In the genomic region with DNA sequence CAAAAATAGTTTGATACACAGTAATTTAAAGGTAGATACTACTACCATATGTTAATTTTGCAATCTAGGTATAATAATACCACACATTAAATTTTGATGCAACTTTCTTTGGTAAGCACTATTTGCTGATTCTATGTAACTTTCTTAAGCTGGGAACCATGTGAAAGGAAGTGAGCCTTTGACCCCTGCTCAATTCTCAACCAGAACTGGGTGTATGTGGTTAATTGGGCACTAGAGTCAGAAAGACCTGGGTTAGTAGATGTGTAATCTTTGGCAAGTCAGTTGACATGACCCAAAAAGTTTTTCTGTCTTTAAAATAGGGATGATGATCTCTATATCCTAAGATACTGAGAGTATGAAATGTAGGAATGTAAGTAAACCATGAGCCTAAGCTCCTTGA, we compare ENCODE assay signal across 1 cellular context.
TF ChIP-seq lines count a peak whose summit lies in the region.

No MANE protein-coding gene starts in this region.

TF ChIP-seq in GM23338, 12 proteins besides CTCF, POLR2A, EP300 and RAD21 (continued from another document):
- TF ChIP-seq, protein P1, sequence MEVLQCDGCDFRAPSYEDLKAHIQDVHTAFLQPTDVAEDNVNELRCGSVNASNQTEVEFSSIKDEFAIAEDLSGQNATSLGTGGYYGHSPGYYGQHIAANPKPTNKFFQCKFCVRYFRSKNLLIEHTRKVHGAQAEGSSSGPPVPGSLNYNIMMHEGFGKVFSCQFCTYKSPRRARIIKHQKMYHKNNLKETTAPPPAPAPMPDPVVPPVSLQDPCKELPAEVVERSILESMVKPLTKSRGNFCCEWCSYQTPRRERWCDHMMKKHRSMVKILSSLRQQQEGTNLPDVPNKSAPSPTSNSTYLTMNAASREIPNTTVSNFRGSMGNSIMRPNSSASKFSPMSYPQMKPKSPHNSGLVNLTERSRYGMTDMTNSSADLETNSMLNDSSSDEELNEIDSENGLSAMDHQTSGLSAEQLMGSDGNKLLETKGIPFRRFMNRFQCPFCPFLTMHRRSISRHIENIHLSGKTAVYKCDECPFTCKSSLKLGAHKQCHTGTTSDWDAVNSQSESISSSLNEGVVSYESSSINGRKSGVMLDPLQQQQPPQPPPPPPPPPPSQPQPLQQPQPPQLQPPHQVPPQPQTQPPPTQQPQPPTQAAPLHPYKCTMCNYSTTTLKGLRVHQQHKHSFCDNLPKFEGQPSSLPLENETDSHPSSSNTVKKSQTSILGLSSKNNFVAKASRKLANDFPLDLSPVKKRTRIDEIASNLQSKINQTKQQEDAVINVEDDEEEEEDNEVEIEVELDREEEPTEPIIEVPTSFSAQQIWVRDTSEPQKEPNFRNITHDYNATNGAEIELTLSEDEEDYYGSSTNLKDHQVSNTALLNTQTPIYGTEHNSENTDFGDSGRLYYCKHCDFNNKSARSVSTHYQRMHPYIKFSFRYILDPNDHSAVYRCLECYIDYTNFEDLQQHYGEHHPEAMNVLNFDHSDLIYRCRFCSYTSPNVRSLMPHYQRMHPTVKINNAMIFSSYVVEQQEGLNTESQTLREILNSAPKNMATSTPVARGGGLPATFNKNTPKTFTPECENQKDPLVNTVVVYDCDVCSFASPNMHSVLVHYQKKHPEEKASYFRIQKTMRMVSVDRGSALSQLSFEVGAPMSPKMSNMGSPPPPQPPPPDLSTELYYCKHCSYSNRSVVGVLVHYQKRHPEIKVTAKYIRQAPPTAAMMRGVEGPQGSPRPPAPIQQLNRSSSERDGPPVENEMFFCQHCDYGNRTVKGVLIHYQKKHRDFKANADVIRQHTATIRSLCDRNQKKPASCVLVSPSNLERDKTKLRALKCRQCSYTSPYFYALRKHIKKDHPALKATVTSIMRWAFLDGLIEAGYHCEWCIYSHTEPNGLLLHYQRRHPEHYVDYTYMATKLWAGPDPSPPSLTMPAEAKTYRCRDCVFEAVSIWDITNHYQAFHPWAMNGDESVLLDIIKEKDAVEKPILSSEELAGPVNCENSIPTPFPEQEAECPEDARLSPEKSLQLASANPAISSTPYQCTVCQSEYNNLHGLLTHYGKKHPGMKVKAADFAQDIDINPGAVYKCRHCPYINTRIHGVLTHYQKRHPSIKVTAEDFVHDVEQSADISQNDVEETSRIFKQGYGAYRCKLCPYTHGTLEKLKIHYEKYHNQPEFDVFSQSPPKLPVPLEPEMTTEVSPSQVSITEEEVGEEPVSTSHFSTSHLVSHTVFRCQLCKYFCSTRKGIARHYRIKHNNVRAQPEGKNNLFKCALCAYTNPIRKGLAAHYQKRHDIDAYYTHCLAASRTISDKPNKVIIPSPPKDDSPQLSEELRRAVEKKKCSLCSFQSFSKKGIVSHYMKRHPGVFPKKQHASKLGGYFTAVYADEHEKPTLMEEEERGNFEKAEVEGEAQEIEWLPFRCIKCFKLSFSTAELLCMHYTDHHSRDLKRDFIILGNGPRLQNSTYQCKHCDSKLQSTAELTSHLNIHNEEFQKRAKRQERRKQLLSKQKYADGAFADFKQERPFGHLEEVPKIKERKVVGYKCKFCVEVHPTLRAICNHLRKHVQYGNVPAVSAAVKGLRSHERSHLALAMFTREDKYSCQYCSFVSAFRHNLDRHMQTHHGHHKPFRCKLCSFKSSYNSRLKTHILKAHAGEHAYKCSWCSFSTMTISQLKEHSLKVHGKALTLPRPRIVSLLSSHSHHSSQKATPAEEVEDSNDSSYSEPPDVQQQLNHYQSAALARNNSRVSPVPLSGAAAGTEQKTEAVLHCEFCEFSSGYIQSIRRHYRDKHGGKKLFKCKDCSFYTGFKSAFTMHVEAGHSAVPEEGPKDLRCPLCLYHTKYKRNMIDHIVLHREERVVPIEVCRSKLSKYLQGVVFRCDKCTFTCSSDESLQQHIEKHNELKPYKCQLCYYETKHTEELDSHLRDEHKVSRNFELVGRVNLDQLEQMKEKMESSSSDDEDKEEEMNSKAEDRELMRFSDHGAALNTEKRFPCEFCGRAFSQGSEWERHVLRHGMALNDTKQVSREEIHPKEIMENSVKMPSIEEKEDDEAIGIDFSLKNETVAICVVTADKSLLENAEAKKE (CRISPR knock-in tag; IDR thresholded peaks at IDR 0.05) = no peak
